8 cellular contexts compared by ENCODE assay signal in genomic region chr4:119211856-119212250, GRCh38. TPM values are rescaled to one million over a fixed set of nuclear protein-coding genes. Genes with fewer than 3 reads are reported as not detected.
DNase-seq lines count a peak whose midpoint lies in the region; ATAC-seq and TF ChIP-seq lines count a peak whose summit lies in the region.

No MANE protein-coding gene starts in this region.

- intact Hi-C loops in ascending aorta (cut with DNase I) (loop anchor here (1.0 to 10.0 kb wide), 7 partner anchors 23 to 447 kb away; partner anchors contain the start of gene MYOZ2), left lung (cut with DNase I) (no loop called here), tibial artery (cut with DNase I; ENCODE audit: low total_unique reads) (loop anchor here (5.0 to 10.0 kb wide), 3 partner anchors 107 to 235 kb away; no protein-coding TSS in a partner anchor)

- peak overlapping the region; percentile 83 for H3K27ac ChIP-seq in CD4-positive, CD25-positive, alpha-beta regulatory T cell (ENCODE audit: insufficient read depth, low read length, poor library complexity, severe bottlenecking)
- H3K27ac ChIP-seq in ascending aorta (peak overlapping the region; percentile 98), left lung (peak overlapping the region; percentile 89 to 95), tibial artery (peak overlapping the region; percentile 97 to 98)

- peak overlapping the region; percentile 99 for H3K4me3 ChIP-seq in CD4-positive, CD25-positive, alpha-beta regulatory T cell (ENCODE audit: low read depth, low read length)
- H3K4me3 ChIP-seq in ascending aorta (peak overlapping the region; percentile 84 to 91), left lung (peak overlapping the region; percentile 68 to 71), tibial artery (peak overlapping the region; percentile 81 to 89)

- peaks cover 3% of the 10 kb centered on the region for H3K27me3 ChIP-seq in CD4-positive, CD25-positive, alpha-beta regulatory T cell (ENCODE audit: control insufficient read depth, insufficient read depth, low read length)
- H3K27me3 ChIP-seq in ascending aorta (no peaks in the 10 kb centered on the region), left lung (no peaks in the 10 kb centered on the region), tibial artery (no peaks in the 10 kb centered on the region)

- ATAC-seq in CD4-positive, CD25-positive, alpha-beta regulatory T cell (ENCODE audit: low read depth in 2 of 2), result peak; percentile 13 to 17
- peak; percentile 7 for ATAC-seq in GM19397 (IDR thresholded peaks at IDR 0.05; ENCODE audit: unreplicated experiment)
- peak; percentile 18 for ATAC-seq in HG03520 (IDR thresholded peaks at IDR 0.05; ENCODE audit: unreplicated experiment)
- no peak for ATAC-seq in left lung

- H3K27me3 Mint-ChIP-seq in CD4-positive, CD25-positive, alpha-beta regulatory T cell, result peaks cover 20% of the 10 kb centered on the region

- peaks cover 17 to 38% (median 30%) of the 10 kb centered on the region in 4 donors for H3K4me1 Mint-ChIP-seq in CD4-positive, CD25-positive, alpha-beta regulatory T cell

- H3K9me3 Mint-ChIP-seq in CD4-positive, CD25-positive, alpha-beta regulatory T cell, result no peaks in the 10 kb centered on the region

- no peak for TF ChIP-seq CTCF in ascending aorta (IDR thresholded peaks at IDR 0.05)
- no peak for TF ChIP-seq CTCF in left lung (IDR thresholded peaks at IDR 0.05)
- peak in 1 of 2 experiments; percentile 16 for TF ChIP-seq CTCF in tibial artery (IDR thresholded peaks at IDR 0.05)
- no peak for TF ChIP-seq CTCF in GM10248 (IDR thresholded peaks at IDR 0.05; ENCODE audit: control extremely low read depth, extremely low read depth, low read depth, missing control alignments)

- POLR2A ChIA-PET in GM10248 (lab: Yijun Ruan, JAX), result no interaction called here

- CTCF ChIA-PET in GM10248 (lab: Yijun Ruan, JAX), result interaction anchor here (4.2 kb wide), 1 partner anchor 25 kb away, joined by 20 read pairs; no protein-coding TSS in a partner anchor

- peak overlapping the region; percentile 98 to 99 (median 99) for H3K27ac Mint-ChIP-seq in CD4-positive, CD25-positive, alpha-beta regulatory T cell

- DNase-seq in CD4-positive, CD25-positive, alpha-beta regulatory T cell, result peak in 1 of 3 donors; percentile 81
- DNase-seq in ascending aorta (ENCODE audit: low spot score in 2 of 2) (no peak), left lung (no peak), tibial artery (no peak), GM10248 (ENCODE audit: extremely low spot score) (no peak), NCI-H187 (lab: John Stamatoyannopoulos, UW) (no peak)

- H3K9me3 ChIP-seq in CD4-positive, CD25-positive, alpha-beta regulatory T cell (ENCODE audit: control insufficient read depth in 2 of 2, low read length in 2 of 2), result no peaks in the 10 kb centered on the region
- H3K9me3 ChIP-seq in ascending aorta (no peaks in the 10 kb centered on the region), left lung (no peaks in the 10 kb centered on the region), tibial artery (no peaks in the 10 kb centered on the region)

- H3K36me3 Mint-ChIP-seq in CD4-positive, CD25-positive, alpha-beta regulatory T cell, result no peaks in the 10 kb centered on the region

- H3K36me3 ChIP-seq in CD4-positive, CD25-positive, alpha-beta regulatory T cell (ENCODE audit: control insufficient read depth, insufficient read depth, low read length), result no peaks in the 10 kb centered on the region
- H3K36me3 ChIP-seq in ascending aorta, result peaks cover 2 to 4% of the 10 kb centered on the region in 2 donors
- H3K36me3 ChIP-seq in left lung, result no peaks in the 10 kb centered on the region
- peaks cover 0 to 5% (median 0%) of the 10 kb centered on the region in 3 donors for H3K36me3 ChIP-seq in tibial artery

- H3K4me1 ChIP-seq in CD4-positive, CD25-positive, alpha-beta regulatory T cell (ENCODE audit: control insufficient read depth, insufficient read depth, low read length, poor library complexity, severe bottlenecking), result peaks cover 25% of the 10 kb centered on the region
- H3K4me1 ChIP-seq in ascending aorta (peaks cover 0 to under 1% of the 10 kb centered on the region in 2 donors), left lung (peaks cover 6 to 22% of the 10 kb centered on the region in 2 donors), tibial artery (peaks cover 0 to 21% (median 0%) of the 10 kb centered on the region in 4 donors)

- H3K4me3 Mint-ChIP-seq in CD4-positive, CD25-positive, alpha-beta regulatory T cell, result peak overlapping the region; percentile 98 to 100 (median 98)

RNA-seq across cellular contexts. Expression of gene USP53, which starts 0.7 kb away (rescaled TPM):
- 17.3 TPM for total RNA-seq in CD4-positive, CD25-positive, alpha-beta regulatory T cell
- polyA plus RNA-seq in CD4-positive, CD25-positive, alpha-beta regulatory T cell, result 10 to 100 TPM in 3 of 4 donors, 1 to 10 TPM in 1; 8.0 to 14.0 (median 11.5) TPM
- 75.4 TPM for total RNA-seq in ascending aorta
- 10 to 100 TPM; 25.4 to 30.0 TPM for total RNA-seq in left lung

Comparison
In these comparisons a context has a peak if more than half of its experiments do, and no peak if none do; other contexts are left out.
1. intact Hi-C loops: an anchor here in ascending aorta (1.0 to 10.0 kb wide) and tibial artery (5.0 to 10.0 kb wide); none called in left lung.